ENCODE assay signal across 15 cellular contexts in the genomic region with DNA sequence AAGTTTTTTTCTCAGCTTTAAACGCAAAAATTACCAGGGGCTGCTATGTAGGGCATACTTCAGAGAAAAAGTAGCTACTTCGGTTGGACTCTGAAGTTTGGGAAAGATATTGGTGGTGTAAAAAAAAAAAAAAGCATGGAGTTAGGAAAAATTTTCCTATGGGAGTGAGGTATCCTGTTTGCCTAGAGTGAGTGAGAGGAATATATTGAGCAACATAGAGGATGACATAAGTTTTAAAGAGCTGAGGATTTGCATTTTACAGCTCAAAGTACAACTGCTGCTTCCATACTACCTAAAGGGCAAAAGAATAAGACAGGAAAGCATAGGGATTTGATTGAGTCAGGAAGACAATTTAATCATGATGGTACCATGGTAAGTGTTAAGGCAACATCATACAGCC. TPM values are rescaled to one million over a fixed set of nuclear protein-coding genes. Genes with fewer than 3 reads are reported as not detected.
DNase-seq lines count a peak whose midpoint lies in the region; ATAC-seq lines count a peak whose summit lies in the region.
"Had no signal": no experiment of that assay in that cellular context is flagged by ENCODE, and none has a peak within 500 bp of the region (broad histone marks: within the 10 kb centered on the region; RNA-seq: fewer than 3 reads in every experiment).

No MANE protein-coding gene starts in this region.

- peaks cover 2 to 11% (median 5%) of the 10 kb centered on the region in 3 donors for H3K36me3 Mint-ChIP-seq in CD8-positive, alpha-beta memory T cell
- peaks cover 6% of the 10 kb centered on the region for H3K36me3 Mint-ChIP-seq in dendritic cell treated with granulocyte-macrophage colony-stimulating factor and Interleukin-4, amounts not matched to agents 40 ng/mL and 50 ng/mL, for 4 days (ENCODE audit: low read depth)
- peaks cover 9 to 23% (median 11%) of the 10 kb centered on the region in 3 donors for H3K36me3 Mint-ChIP-seq in naive thymus-derived CD8-positive, alpha-beta T cell

- CTCF ChIA-PET in CD8-positive, alpha-beta memory T cell (lab: Charles Lee), result no interaction called here

- H3K9me3 ChIP-seq in CD8-positive, alpha-beta memory T cell (ENCODE audit: low read length), result no peaks in the 10 kb centered on the region
- H3K9me3 ChIP-seq: breast epithelium had no signal

- H3K27me3 ChIP-seq in CD8-positive, alpha-beta memory T cell (ENCODE audit: insufficient read depth, low read length, poor library complexity, severe bottlenecking), result no peaks in the 10 kb centered on the region
- H3K27me3 ChIP-seq: BLaER1 had no signal

- no peak overlapping the region for H3K4me3 ChIP-seq in CD8-positive, alpha-beta memory T cell (ENCODE audit: low read length)
- H3K4me3 ChIP-seq: BLaER1 had no signal

- H3K36me3 ChIP-seq in CD8-positive, alpha-beta memory T cell (ENCODE audit: insufficient read depth, low read length), result no peaks in the 10 kb centered on the region
- H3K36me3 ChIP-seq: BLaER1, breast epithelium had no signal

- H3K4me1 ChIP-seq in CD8-positive, alpha-beta memory T cell (ENCODE audit: insufficient read depth, low read length), result no peaks in the 10 kb centered on the region
- H3K4me1 ChIP-seq: BLaER1, breast epithelium had no signal

- H3K27ac ChIP-seq in CD8-positive, alpha-beta memory T cell (ENCODE audit: low read depth, low read length), result no peak overlapping the region
- H3K27ac ChIP-seq: BLaER1, breast epithelium had no signal

- H3K27me3 Mint-ChIP-seq in CD8-positive, alpha-beta memory T cell, result peaks cover 0 to 1% of the 10 kb centered on the region in 2 donors
- H3K27me3 Mint-ChIP-seq in dendritic cell treated with granulocyte-macrophage colony-stimulating factor and Interleukin-4, amounts not matched to agents 40 ng/mL and 50 ng/mL, for 4 days, result peaks cover 4% of the 10 kb centered on the region
- no peaks in the 10 kb centered on the region for H3K27me3 Mint-ChIP-seq in naive thymus-derived CD8-positive, alpha-beta T cell
- H3K27me3 Mint-ChIP-seq: progenitor cell of endocrine pancreas had no signal

- ATAC-seq in naive thymus-derived CD8-positive, alpha-beta T cell, result no peak
- ATAC-seq in HG02840 (IDR thresholded peaks at IDR 0.05; ENCODE audit: low FRiP score, unreplicated experiment), result no peak
- no peak for ATAC-seq in GM19035 (IDR thresholded peaks at IDR 0.05; ENCODE audit: unreplicated experiment)

- peaks cover 16 to 51% (median 37%) of the 10 kb centered on the region in 3 donors for H3K4me1 Mint-ChIP-seq in CD8-positive, alpha-beta memory T cell
- peaks cover 15% of the 10 kb centered on the region for H3K4me1 Mint-ChIP-seq in dendritic cell treated with granulocyte-macrophage colony-stimulating factor and Interleukin-4, amounts not matched to agents 40 ng/mL and 50 ng/mL, for 4 days (ENCODE audit: low read depth)
- H3K4me1 Mint-ChIP-seq in naive thymus-derived CD8-positive, alpha-beta T cell, result peaks cover 25 to 53% (median 41%) of the 10 kb centered on the region in 4 donors

- POLR2A ChIA-PET in CD8-positive, alpha-beta memory T cell (lab: Charles Lee), result no interaction called here
- POLR2A ChIA-PET in naive thymus-derived CD8-positive, alpha-beta T cell (lab: Charles Lee), result interaction anchor here (0.7 kb wide), 1 partner anchor 12 kb away, joined by 4 read pairs; no protein-coding TSS in a partner anchor

- H3K9me3 Mint-ChIP-seq in CD8-positive, alpha-beta memory T cell, result peaks cover 0 to 2% (median 0%) of the 10 kb centered on the region in 5 donors
- H3K9me3 Mint-ChIP-seq in dendritic cell treated with granulocyte-macrophage colony-stimulating factor and Interleukin-4, amounts not matched to agents 40 ng/mL and 50 ng/mL, for 4 days, result peaks cover 19% of the 10 kb centered on the region
- peaks cover 0 to 8% (median 0%) of the 10 kb centered on the region in 9 donors for H3K9me3 Mint-ChIP-seq in naive thymus-derived CD8-positive, alpha-beta T cell

- intact Hi-C loops in dendritic cell treated with granulocyte-macrophage colony-stimulating factor and Interleukin-4, amounts not matched to agents 40 ng/mL and 50 ng/mL, for 4 days (cut with micrococcal nuclease), result loop anchor here (10.0 kb wide), 1 partner anchor 54 kb away; no protein-coding TSS in a partner anchor

- peak overlapping the region in 2 of 8 donors; percentile 67 to 93 for H3K27ac Mint-ChIP-seq in CD8-positive, alpha-beta memory T cell
- no peak overlapping the region for H3K27ac Mint-ChIP-seq in dendritic cell treated with granulocyte-macrophage colony-stimulating factor and Interleukin-4, amounts not matched to agents 40 ng/mL and 50 ng/mL, for 4 days
- peak overlapping the region in 6 of 10 donors; percentile 3 to 82 (median 46) for H3K27ac Mint-ChIP-seq in naive thymus-derived CD8-positive, alpha-beta T cell
- H3K27ac Mint-ChIP-seq: progenitor cell of endocrine pancreas had no signal

- peak overlapping the region in 4 of 7 donors; percentile 41 to 78 (median 55) for H3K4me3 Mint-ChIP-seq in CD8-positive, alpha-beta memory T cell
- H3K4me3 Mint-ChIP-seq in dendritic cell treated with granulocyte-macrophage colony-stimulating factor and Interleukin-4, amounts not matched to agents 40 ng/mL and 50 ng/mL, for 4 days, result peak overlapping the region; percentile 53
- H3K4me3 Mint-ChIP-seq in naive thymus-derived CD8-positive, alpha-beta T cell, result peak overlapping the region in 9 of 10 donors; percentile 19 to 85 (median 55)

- no peak for DNase-seq in CD8-positive, alpha-beta memory T cell
- DNase-seq in NCI-H526 (lab: John Stamatoyannopoulos, UW), result peak; percentile 27 to 34
- no peak for DNase-seq in naive thymus-derived CD8-positive, alpha-beta T cell
- no peak for DNase-seq in DMS79 (lab: John Stamatoyannopoulos, UW)
- DNase-seq in activated effector memory CD4-positive, alpha-beta T cell treated with Interleukin-2 at 50 U/mL for 16 hours, result no peak
- DNase-seq: activated CD4-positive, alpha-beta T cell treated with anti-CD3 and anti-CD28 coated beads, Interleukin-2, amount 50 U/mL, for 1 hour; activated effector memory CD4-positive, alpha-beta T cell treated with anti-CD3 and anti-CD28 coated beads, Interleukin-2, amount 50 U/mL, for 16 hours; NCI-H1694 treated with DMSO at 0.1 percent for 48 hours; NCI-H524 had no signal

RNA-seq across cellular contexts. Expression of a gene that starts 7.3 kb away (rescaled TPM):
- total RNA-seq in CD8-positive, alpha-beta memory T cell, result 1 to 10 TPM; 3.4 to 4.2 TPM
- 5.2 TPM for polyA plus RNA-seq in CD8-positive, alpha-beta memory T cell
- total RNA-seq in naive thymus-derived CD8-positive, alpha-beta T cell, result 10 to 100 TPM; 68.5 to 74.0 TPM
- 10 to 100 TPM in 2 of 3 donors, 1 to 10 TPM in 1; 3.4 to 10.9 (median 10.6) TPM for polyA plus RNA-seq in naive thymus-derived CD8-positive, alpha-beta T cell

RNA-seq across cellular contexts. Expression of a gene that starts 53.7 kb away (rescaled TPM):
- total RNA-seq in CD8-positive, alpha-beta memory T cell, result under 1 TPM; 0.37 to 0.47 TPM
- 1.0 TPM for polyA plus RNA-seq in CD8-positive, alpha-beta memory T cell
- 1 to 10 TPM; 5.1 to 6.9 TPM for total RNA-seq in naive thymus-derived CD8-positive, alpha-beta T cell
- polyA plus RNA-seq in naive thymus-derived CD8-positive, alpha-beta T cell, result 10 to 100 TPM in 1 of 3 donors, 1 to 10 TPM in 2; 3.2 to 11.0 (median 5.3) TPM

RNA-seq across cellular contexts. Expression of a gene that starts 59.2 kb away (rescaled TPM):
- total RNA-seq in CD8-positive, alpha-beta memory T cell, result 1 to 10 TPM; 7.3 to 8.8 TPM
- 10.1 TPM for polyA plus RNA-seq in CD8-positive, alpha-beta memory T cell
- 10 to 100 TPM; 17.1 to 17.3 TPM for total RNA-seq in naive thymus-derived CD8-positive, alpha-beta T cell
- 10 to 100 TPM in 1 of 3 donors, 1 to 10 TPM in 2; 6.9 to 12.4 (median 7.3) TPM for polyA plus RNA-seq in naive thymus-derived CD8-positive, alpha-beta T cell

Comparison
In these comparisons a context has a peak if more than half of its experiments do, and no peak if none do; other contexts are left out.
1. DNase-seq: peak in NCI-H526 (2 of 2); none in CD8-positive, alpha-beta memory T cell (0 of 5), naive thymus-derived CD8-positive, alpha-beta T cell (0 of 10), DMS79 (single experiment) and activated effector memory CD4-positive, alpha-beta T cell treated with Interleukin-2 at 50 U/mL for 16 hours (single experiment).
2. RNA of a gene that starts 7.3 kb away (total RNA-seq): 68.5 to 74.0 TPM in naive thymus-derived CD8-positive, alpha-beta T cell; 3.4 to 4.2 TPM in CD8-positive, alpha-beta memory T cell; every median in the first group is over 10 times any median in the second.
3. RNA of a gene that starts 53.7 kb away (total RNA-seq): 5.1 to 6.9 TPM in naive thymus-derived CD8-positive, alpha-beta T cell; 0.37 to 0.47 TPM in CD8-positive, alpha-beta memory T cell; every median in the first group is over 4 times any median in the second.
4. Peak in every context shown above with its lines, with median percentiles within 50 percentile points of each other: H3K4me3 Mint-ChIP-seq.